In genomic region chr12:132356686-132357622, GRCh38 we compare ENCODE assay signal across 8 cellular contexts. TPM values are rescaled to one million over a fixed set of nuclear protein-coding genes. Genes with fewer than 3 reads are reported as not detected.
DNase-seq lines count a peak whose midpoint lies in the region; ATAC-seq and TF ChIP-seq lines count a peak whose summit lies in the region.

No MANE protein-coding gene starts in this region.

- H3K4me1 Mint-ChIP-seq in endodermal cell = peaks cover 2% of the 10 kb centered on the region
- no peaks in the 10 kb centered on the region for H3K4me1 Mint-ChIP-seq in natural killer cell treated with Interleukin-12 subunit alpha and Interleukin-12 subunit beta and Interleukin-15 and Interleukin-18, amount 100 ng/mL, for 72 hours (ENCODE audit: low read depth in 2 of 2)

- H3K27me3 ChIP-seq in endodermal cell (ENCODE audit: control insufficient read depth, insufficient read depth, low read length, poor library complexity, severe bottlenecking) = no peaks in the 10 kb centered on the region

- in situ Hi-C loops in G401 (cut with HindIII; ENCODE audit: low sequenced_read_pairs) = no loop called here

- peak; percentile 85 for ATAC-seq in omental fat pad (ENCODE audit: low FRiP score)
- no peak for ATAC-seq in HG02759 (IDR thresholded peaks at IDR 0.05; ENCODE audit: unreplicated experiment)
- no peak for ATAC-seq in GM19463 (IDR thresholded peaks at IDR 0.05; ENCODE audit: unreplicated experiment)
- no peak for ATAC-seq in natural killer cell treated with Interleukin-12 subunit alpha and Interleukin-12 subunit beta and Interleukin-15 and Interleukin-18, amount 100 ng/mL, for 72 hours

- H3K4me3 ChIP-seq in endodermal cell (ENCODE audit: low read length) = no peak overlapping the region

- H3K36me3 Mint-ChIP-seq in endodermal cell (ENCODE audit: low read depth) = peaks cover 2% of the 10 kb centered on the region
- no peaks in the 10 kb centered on the region for H3K36me3 Mint-ChIP-seq in natural killer cell treated with Interleukin-12 subunit alpha and Interleukin-12 subunit beta and Interleukin-15 and Interleukin-18, amount 100 ng/mL, for 72 hours

- no peak overlapping the region for H3K4me3 Mint-ChIP-seq in endodermal cell
- no peak overlapping the region for H3K4me3 Mint-ChIP-seq in natural killer cell treated with Interleukin-12 subunit alpha and Interleukin-12 subunit beta and Interleukin-15 and Interleukin-18, amount 100 ng/mL, for 72 hours

- H3K27ac ChIP-seq in endodermal cell (ENCODE audit: low read depth, low read length) = no peak overlapping the region

- H3K4me1 ChIP-seq in endodermal cell (ENCODE audit: control insufficient read depth, insufficient read depth, low read length) = no peaks in the 10 kb centered on the region

- WGBS in endodermal cell (ENCODE audit: insufficient coverage in 1 of 2, insufficient read length in 1 of 2), 2 experiments = 70 to 84% methylated on average over 29 to 37 of the region's 37 CpGs

- peaks cover 18% of the 10 kb centered on the region for H3K9me3 Mint-ChIP-seq in endodermal cell
- no peaks in the 10 kb centered on the region for H3K9me3 Mint-ChIP-seq in natural killer cell treated with Interleukin-12 subunit alpha and Interleukin-12 subunit beta and Interleukin-15 and Interleukin-18, amount 100 ng/mL, for 72 hours

- DNase-seq in G401 (ENCODE audit: low spot score) (peak; percentile 91), NCI-H226 (peak; percentile 92), endodermal cell (peak; percentile 92), omental fat pad (ENCODE audit: low spot score) (no peak), NCI-H2107 treated with DMSO at 0.1 percent for 48 hours (lab: John Stamatoyannopoulos, UW; ENCODE audit: unreplicated experiment) (no peak)
- DNase-seq in natural killer cell treated with Interleukin-12 subunit alpha and Interleukin-12 subunit beta and Interleukin-15 and Interleukin-18, amount 100 ng/mL, for 72 hours (ENCODE audit: low spot score) = no peak

- H3K36me3 ChIP-seq in endodermal cell (ENCODE audit: control insufficient read depth, insufficient read depth, low read length) = no peaks in the 10 kb centered on the region

- no peak overlapping the region for H3K27ac Mint-ChIP-seq in endodermal cell
- H3K27ac Mint-ChIP-seq in natural killer cell treated with Interleukin-12 subunit alpha and Interleukin-12 subunit beta and Interleukin-15 and Interleukin-18, amount 100 ng/mL, for 72 hours = no peak overlapping the region

- H3K9me3 ChIP-seq in endodermal cell (ENCODE audit: control insufficient read depth, low read length) = peaks cover 25% of the 10 kb centered on the region

- no peak overlapping the region for H3K9ac ChIP-seq in endodermal cell (ENCODE audit: extremely low read depth, low read length, poor library complexity, severe bottlenecking)

- H3K27me3 Mint-ChIP-seq in endodermal cell (ENCODE audit: insufficient read depth) = peaks cover 15% of the 10 kb centered on the region
- no peaks in the 10 kb centered on the region for H3K27me3 Mint-ChIP-seq in natural killer cell treated with Interleukin-12 subunit alpha and Interleukin-12 subunit beta and Interleukin-15 and Interleukin-18, amount 100 ng/mL, for 72 hours

- TF ChIP-seq CTCF in endodermal cell (conservative IDR thresholded peaks at IDR 0.05) = no peak
- no peak for TF ChIP-seq CTCF in omental fat pad (IDR thresholded peaks at IDR 0.05)

RNA-seq across cellular contexts. Expression of gene GALNT9, which starts 27.6 kb away (rescaled TPM):
- total RNA-seq in G401 (2014; rRNA removed; shearing (Covaris generic)) = 0.10 TPM in 1 of 2 replicates, not detected in the other
- total RNA-seq in endodermal cell = under 1 TPM in 1 of 2 donors, not detected in 1; 0.13 TPM
- 0.21 TPM for polyA plus RNA-seq in endodermal cell (2013, experiment 1 of 2)
- polyA plus RNA-seq in endodermal cell (2013, experiment 2 of 2) = not detected
- 10 to 100 TPM in 3 of 4 donors, not detected in 1; 10.9 to 52.7 (median 36.7) TPM for total RNA-seq in omental fat pad
- not detected for total RNA-seq in natural killer cell treated with Interleukin-12 subunit alpha and Interleukin-12 subunit beta and Interleukin-15 and Interleukin-18, amount 100 ng/mL, for 72 hours

Comparison
In these comparisons a context has a peak if more than half of its experiments do, and no peak if none do; other contexts are left out.
1. DNase-seq: peak in G401 (single experiment), NCI-H226 (single experiment) and endodermal cell (single experiment); none in omental fat pad (single experiment), NCI-H2107 treated with DMSO at 0.1 percent for 48 hours (single experiment) and natural killer cell treated with Interleukin-12 subunit alpha and Interleukin-12 subunit beta and Interleukin-15 and Interleukin-18, amount 100 ng/mL, for 72 hours (single experiment).